ENCODE assay signal across 1 cellular context in the genomic region with DNA sequence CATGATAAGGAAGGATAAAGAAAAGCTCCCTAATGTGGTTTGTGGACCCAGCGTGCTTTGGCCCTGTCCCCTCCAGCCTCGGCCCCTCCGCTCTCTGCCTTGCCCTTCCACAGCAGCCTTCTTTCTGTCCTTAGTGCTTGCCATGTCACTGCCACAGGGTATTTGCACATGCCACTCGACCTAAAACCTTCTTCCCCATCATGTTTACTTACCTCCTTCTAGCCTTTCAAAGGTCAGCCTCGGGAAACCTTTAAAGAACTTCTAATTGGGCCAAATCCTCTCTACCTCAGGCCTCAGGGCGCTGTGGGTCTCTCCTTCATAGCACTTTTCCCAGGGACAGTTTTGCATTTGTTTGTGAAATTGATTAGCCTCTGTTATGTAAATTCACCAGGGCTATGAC.
TF ChIP-seq lines count a peak whose summit lies in the region.

No MANE protein-coding gene starts in this region.

TF ChIP-seq in GM23338, 12 proteins besides CTCF, POLR2A, EP300 and RAD21 (continued from another document):
- TF ChIP-seq, protein P1, sequence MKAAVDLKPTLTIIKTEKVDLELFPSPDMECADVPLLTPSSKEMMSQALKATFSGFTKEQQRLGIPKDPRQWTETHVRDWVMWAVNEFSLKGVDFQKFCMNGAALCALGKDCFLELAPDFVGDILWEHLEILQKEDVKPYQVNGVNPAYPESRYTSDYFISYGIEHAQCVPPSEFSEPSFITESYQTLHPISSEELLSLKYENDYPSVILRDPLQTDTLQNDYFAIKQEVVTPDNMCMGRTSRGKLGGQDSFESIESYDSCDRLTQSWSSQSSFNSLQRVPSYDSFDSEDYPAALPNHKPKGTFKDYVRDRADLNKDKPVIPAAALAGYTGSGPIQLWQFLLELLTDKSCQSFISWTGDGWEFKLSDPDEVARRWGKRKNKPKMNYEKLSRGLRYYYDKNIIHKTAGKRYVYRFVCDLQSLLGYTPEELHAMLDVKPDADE (IDR thresholded peaks at IDR 0.05) = no peak
- TF ChIP-seq CREB1 (CRISPR knock-in tag; IDR thresholded peaks at IDR 0.05; ENCODE audit: low read depth) (no peak), ZNF114 (CRISPR knock-in tag; IDR thresholded peaks at IDR 0.05) (no peak), EZH2phosphoT487 (IDR thresholded peaks at IDR 0.05; ENCODE audit: unreplicated experiment) (no peak), JUNB (IDR thresholded peaks at IDR 0.05; ENCODE audit: unreplicated experiment) (no peak), POLR2AphosphoS5 (IDR thresholded peaks at IDR 0.05; ENCODE audit: low read depth) (no peak)
- TF ChIP-seq, protein P2, sequence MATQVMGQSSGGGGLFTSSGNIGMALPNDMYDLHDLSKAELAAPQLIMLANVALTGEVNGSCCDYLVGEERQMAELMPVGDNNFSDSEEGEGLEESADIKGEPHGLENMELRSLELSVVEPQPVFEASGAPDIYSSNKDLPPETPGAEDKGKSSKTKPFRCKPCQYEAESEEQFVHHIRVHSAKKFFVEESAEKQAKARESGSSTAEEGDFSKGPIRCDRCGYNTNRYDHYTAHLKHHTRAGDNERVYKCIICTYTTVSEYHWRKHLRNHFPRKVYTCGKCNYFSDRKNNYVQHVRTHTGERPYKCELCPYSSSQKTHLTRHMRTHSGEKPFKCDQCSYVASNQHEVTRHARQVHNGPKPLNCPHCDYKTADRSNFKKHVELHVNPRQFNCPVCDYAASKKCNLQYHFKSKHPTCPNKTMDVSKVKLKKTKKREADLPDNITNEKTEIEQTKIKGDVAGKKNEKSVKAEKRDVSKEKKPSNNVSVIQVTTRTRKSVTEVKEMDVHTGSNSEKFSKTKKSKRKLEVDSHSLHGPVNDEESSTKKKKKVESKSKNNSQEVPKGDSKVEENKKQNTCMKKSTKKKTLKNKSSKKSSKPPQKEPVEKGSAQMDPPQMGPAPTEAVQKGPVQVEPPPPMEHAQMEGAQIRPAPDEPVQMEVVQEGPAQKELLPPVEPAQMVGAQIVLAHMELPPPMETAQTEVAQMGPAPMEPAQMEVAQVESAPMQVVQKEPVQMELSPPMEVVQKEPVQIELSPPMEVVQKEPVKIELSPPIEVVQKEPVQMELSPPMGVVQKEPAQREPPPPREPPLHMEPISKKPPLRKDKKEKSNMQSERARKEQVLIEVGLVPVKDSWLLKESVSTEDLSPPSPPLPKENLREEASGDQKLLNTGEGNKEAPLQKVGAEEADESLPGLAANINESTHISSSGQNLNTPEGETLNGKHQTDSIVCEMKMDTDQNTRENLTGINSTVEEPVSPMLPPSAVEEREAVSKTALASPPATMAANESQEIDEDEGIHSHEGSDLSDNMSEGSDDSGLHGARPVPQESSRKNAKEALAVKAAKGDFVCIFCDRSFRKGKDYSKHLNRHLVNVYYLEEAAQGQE (IDR thresholded peaks at IDR 0.05; ENCODE audit: unreplicated experiment) = no peak
